18 cellular contexts compared by ENCODE assay signal in genomic region chr3:153429821-153430220, GRCh38.
"Had no signal": no experiment of that assay in that cellular context is flagged by ENCODE, and none has a peak within 500 bp of the region (broad histone marks: within the 10 kb centered on the region; RNA-seq: fewer than 3 reads in every experiment).

No MANE protein-coding gene starts in this region.

- H3K27me3 ChIP-seq: brain microvascular endothelial cell, left lung, ovary, sigmoid colon, spleen, upper lobe of right lung had no signal

- H3K4me3 ChIP-seq: coronary artery, left lung, mucosa of descending colon, ovary, sigmoid colon, spleen, thoracic aorta, upper lobe of right lung had no signal

- H3K36me3 ChIP-seq: brain microvascular endothelial cell, left lung, ovary, sigmoid colon, spleen, thoracic aorta, upper lobe of right lung had no signal

- H3K9me3 ChIP-seq: mucosa of descending colon, ovary, thoracic aorta, upper lobe of right lung had no signal

- DNase-seq: activated CD4-positive, alpha-beta T cell treated with anti-CD3 and anti-CD28 coated beads, Interleukin-2, amount 10 ng/mL, durations not matched to agents 7 days and 5 days; activated CD8-positive, alpha-beta memory T cell treated with anti-CD3 and anti-CD28 coated beads, Interleukin-2, amount 50 U/mL, for 4 hours; activated naive CD4-positive, alpha-beta T cell treated with anti-CD3 and anti-CD28 coated beads for 36 hours; activated T-cell treated with anti-CD3 and anti-CD28 coated beads, Interleukin-2, amount 50 U/mL, for 4 hours; aorta; brain microvascular endothelial cell; effector CD4-positive, alpha-beta T cell; left lung; mucosa of descending colon; naive thymus-derived CD8-positive, alpha-beta T cell; ovary; sigmoid colon; spleen; stimulated activated CD4-positive, alpha-beta T cell treated with anti-CD3 and anti-CD28 coated beads, Interleukin-4, amount 100 ng/mL, for 4 hours; T-cell; upper lobe of right lung had no signal

- H3K4me1 ChIP-seq: left lung, sigmoid colon, spleen, upper lobe of right lung had no signal
